28 cellular contexts compared by ENCODE assay signal in genomic region chr21:31064803-31065202, GRCh38. TPM values are rescaled to one million over a fixed set of nuclear protein-coding genes. Genes with fewer than 3 reads are reported as not detected.
DNase-seq lines count a peak whose midpoint lies in the region; ATAC-seq, FAIRE-seq and TF ChIP-seq lines count a peak whose summit lies in the region.
"Had no signal": no experiment of that assay in that cellular context is flagged by ENCODE, and none has a peak within 500 bp of the region (broad histone marks: within the 10 kb centered on the region; RNA-seq: fewer than 3 reads in every experiment).

No MANE protein-coding gene starts in this region.

- in situ Hi-C loops in mammary epithelial cell (cut with MboI; ENCODE audit: low sequenced_read_pairs in 2 of 2) = no loop called here
- in situ Hi-C loops in brain microvascular endothelial cell (cut with HindIII; ENCODE audit: low pct_ligation_motif_present, low sequenced_read_pairs) = no loop called here

- CTCF ChIA-PET in mammary epithelial cell (lab: Charles Lee; ENCODE audit: low non-redundant PET) = no interaction called here

- no peaks in the 10 kb centered on the region for H3K4me1 ChIP-seq in mammary epithelial cell (ENCODE audit: insufficient read depth, low read length)
- H3K4me1 ChIP-seq: BLaER1, pancreas, right lobe of liver had no signal

- TF ChIP-seq CTCF in mammary epithelial cell (conservative IDR thresholded peaks at IDR 0.05 in 1 of 2, IDR thresholded peaks at IDR 0.05 in 1 of 2; ENCODE audit: extremely low read depth in 1 of 2, insufficient read depth in 1 of 2, low read depth in 1 of 2, low read length in 2 of 2) (no peak), brain microvascular endothelial cell (IDR thresholded peaks at IDR 0.05; ENCODE audit: low read depth, low read length, missing control alignments) (no peak)

- H3K36me3 ChIP-seq in mammary epithelial cell (ENCODE audit: insufficient read depth, low read length) = no peaks in the 10 kb centered on the region
- no peaks in the 10 kb centered on the region for H3K36me3 ChIP-seq in brain microvascular endothelial cell (replicated peaks)
- H3K36me3 ChIP-seq: BLaER1, pancreas, right lobe of liver, WERI-Rb-1 had no signal

- H2AFZ ChIP-seq in mammary epithelial cell (ENCODE audit: low read depth, low read length) = no peak overlapping the region

- no peaks in the 10 kb centered on the region for H3K9me3 ChIP-seq in mammary epithelial cell (replicated peaks; ENCODE audit: insufficient read depth, low read length)
- H3K9me3 ChIP-seq: BLaER1, pancreas, right lobe of liver had no signal

- no peak overlapping the region for H3K4me2 ChIP-seq in mammary epithelial cell (ENCODE audit: insufficient read depth, low read depth, low read length)
- H3K4me2 ChIP-seq: BLaER1, KMS-11 had no signal

- no peak for DNase-seq in GM12892 (ENCODE audit: insufficient read length)
- no peak for DNase-seq in glomerular visceral epithelial cell (ENCODE audit: extremely low spot score)
- no peak for DNase-seq in mammary epithelial cell
- DNase-seq in left colon = no peak
- DNase-seq in brain microvascular endothelial cell = no peak
- DNase-seq: activated CD8-positive, alpha-beta memory T cell treated with anti-CD3 and anti-CD28 coated beads, Interleukin-2, amount 50 U/mL, for 4 hours; activated naive CD8-positive, alpha-beta T cell treated with anti-CD3 and anti-CD28 coated beads, Interleukin-2, amount 10 ng/mL, durations not matched to agents 7 days and 5 days; natural killer cell; NCI-H2081; NCI-H446; pancreas; right lobe of liver; stimulated activated CD4-positive, alpha-beta T cell treated with anti-CD3 and anti-CD28 coated beads, Interleukin-15, amount 100 ng/mL, for 24 hours; substantia nigra; WERI-Rb-1 had no signal

- H3K27ac ChIP-seq in mammary epithelial cell (ENCODE audit: insufficient read depth, low read depth, low read length) = no peak overlapping the region
- H3K27ac ChIP-seq in brain microvascular endothelial cell = no peak overlapping the region
- H3K27ac ChIP-seq: BLaER1, KMS-11, pancreas, right lobe of liver, WERI-Rb-1 had no signal

- H4K20me1 ChIP-seq in mammary epithelial cell (ENCODE audit: insufficient read depth, low read length) = no peaks in the 10 kb centered on the region
- H4K20me1 ChIP-seq: BLaER1 had no signal

- H3K4me3 ChIP-seq in mammary epithelial cell (replicated peaks in 1 of 3; ENCODE audit: insufficient read depth in 1 of 3, low read depth in 2 of 3, low read length in 3 of 3) (no peak overlapping the region), brain microvascular endothelial cell (ENCODE audit: low read depth, low read length) (no peak overlapping the region)
- H3K4me3 ChIP-seq: BLaER1, pancreas, right lobe of liver had no signal

- dilution Hi-C loops in mammary epithelial cell (cut with HindIII; ENCODE audit: low sequenced_read_pairs) = no loop called here

- H3K27me3 ChIP-seq in mammary epithelial cell (ENCODE audit: insufficient read depth, low read length) (no peaks in the 10 kb centered on the region), brain microvascular endothelial cell (replicated peaks) (no peaks in the 10 kb centered on the region)
- H3K27me3 ChIP-seq: BLaER1, pancreas, right lobe of liver had no signal

- ATAC-seq in GM19397 (IDR thresholded peaks at IDR 0.05; ENCODE audit: unreplicated experiment) (peak; percentile 79), HG02870 (IDR thresholded peaks at IDR 0.05; ENCODE audit: unreplicated experiment) (peak; percentile 98), HG03565 (IDR thresholded peaks at IDR 0.05; ENCODE audit: unreplicated experiment) (peak; percentile 97), left colon (no peak)
- ATAC-seq: natural killer cell, pancreas, right lobe of liver had no signal

- no peak for TF ChIP-seq POLR2A in GM12892 (IDR thresholded peaks at IDR 0.05; ENCODE audit: low read depth, low read length)

- peak; percentile 61 for FAIRE-seq in GM12892 (lab: Jason Lieb, UNC)
- FAIRE-seq: colon, D721Med, pancreas, urothelium cell line had no signal

- intact Hi-C loops in mammary epithelial cell (cut with micrococcal nuclease) (no loop called here), left colon (cut with DNase I, micrococcal nuclease) (no loop called here)

- no TSS peak for BruUV-seq in mammary epithelial cell (replicated peaks; lab: Mats Ljungman, UMichigan)

- 20% methylated on average over 3 of the region's 3 CpGs for WGBS in mammary epithelial cell (ENCODE audit: low coverage, missing lambda C conversion rate)

- H3K79me2 ChIP-seq in mammary epithelial cell (ENCODE audit: insufficient read depth, low read length) = no peaks in the 10 kb centered on the region

- no peak overlapping the region for H3K9ac ChIP-seq in mammary epithelial cell (ENCODE audit: insufficient read depth, low read length)
- H3K9ac ChIP-seq: BLaER1, KMS-11 had no signal

RNA-seq across cellular contexts. Expression of gene KRTAP19-8, which starts 26.5 kb away (rescaled TPM):
- polyA plus RNA-seq in GM12892 (2012; ENCODE audit: missing spikeins) = not detected
- total RNA-seq in mammary epithelial cell (not detected), left colon (not detected)
- polyA plus RNA-seq in mammary epithelial cell = not detected
- not detected for polyA minus RNA-seq in mammary epithelial cell
- total RNA-seq: A673; activated naive CD8-positive, alpha-beta T cell treated with anti-CD3 and anti-CD28 coated beads, Interleukin-2, amount 10 ng/mL, durations not matched to agents 7 days and 5 days; activated T-helper 2 cell treated with anti-CD3 and anti-CD28 coated beads, Interferon-gamma antibody, Interleukin-2, Interleukin-4, amounts not matched to agents 10 μg/mL and 5 μg/mL and 100 μg/mL, durations not matched to agents 14 hours and 24 hours and 36 hours; H4; HT1080; natural killer cell; pancreas; right lobe of liver; SK-MEL-5 had no signal
- polyA plus RNA-seq: pancreas had no signal
